Comparison of ENCODE assay signal across 8 cellular contexts in genomic region chr7:87148332-87148955, GRCh38. TPM values are rescaled to one million over a fixed set of nuclear protein-coding genes. Genes with fewer than 3 reads are reported as not detected.
DNase-seq lines count a peak whose midpoint lies in the region; ATAC-seq and TF ChIP-seq lines count a peak whose summit lies in the region.

No MANE protein-coding gene starts in this region.

- intact Hi-C loops in body of pancreas (cut with DNase I) = no loop called here

- H3K4me1 Mint-ChIP-seq in nephron = no peaks in the 10 kb centered on the region
- H3K4me1 Mint-ChIP-seq in activated T-cell treated with anti-CD3 and anti-CD28 coated beads, Interleukin-2, amount 50 U/mL, for 72 hours (ENCODE audit: low read depth) = peaks cover 16% of the 10 kb centered on the region

- H3K36me3 ChIP-seq in body of pancreas (replicated peaks in 1 of 2; ENCODE audit: insufficient read depth in 1 of 2, low read depth in 2 of 2) = no peaks in the 10 kb centered on the region

- no peak overlapping the region for H3K4me3 Mint-ChIP-seq in nephron
- no peak overlapping the region for H3K4me3 Mint-ChIP-seq in activated T-cell treated with anti-CD3 and anti-CD28 coated beads, Interleukin-2, amount 50 U/mL, for 72 hours

- no peaks in the 10 kb centered on the region for H3K9me3 ChIP-seq in body of pancreas

- in situ Hi-C loops in G401 (cut with HindIII; ENCODE audit: low sequenced_read_pairs) = no loop called here

- whole genome bisulfite sequencing in body of pancreas, 2 donors = 11 to 20% methylated on average over 1 of the region's 1 CpG

- H3K27me3 ChIP-seq in body of pancreas = no peaks in the 10 kb centered on the region

- no peak overlapping the region for H3K4me3 ChIP-seq in body of pancreas

- no peaks in the 10 kb centered on the region for H3K27me3 Mint-ChIP-seq in nephron (ENCODE audit: low read depth)
- H3K27me3 Mint-ChIP-seq in activated T-cell treated with anti-CD3 and anti-CD28 coated beads, Interleukin-2, amount 50 U/mL, for 72 hours (ENCODE audit: low read depth) = peaks cover 8% of the 10 kb centered on the region

- no peak overlapping the region for H3K27ac ChIP-seq in body of pancreas

- no peak for TF ChIP-seq POLR2A in body of pancreas (IDR thresholded peaks at IDR 0.05)

- TF ChIP-seq CTCF in LNCAP (IDR thresholded peaks at IDR 0.05) (peak; percentile 86), body of pancreas (IDR thresholded peaks at IDR 0.05) (peak; percentile 10 to 59 (median 39)), nephron (IDR thresholded peaks at IDR 0.05; ENCODE audit: unreplicated experiment in 3 of 3) (peak; percentile 45 to 63 (median 45))

- H3K9me3 Mint-ChIP-seq in nephron = no peaks in the 10 kb centered on the region
- H3K9me3 Mint-ChIP-seq in activated T-cell treated with anti-CD3 and anti-CD28 coated beads, Interleukin-2, amount 50 U/mL, for 72 hours = no peaks in the 10 kb centered on the region

- ATAC-seq in body of pancreas (no peak), GM21528 (IDR thresholded peaks at IDR 0.05; ENCODE audit: low FRiP score, unreplicated experiment) (no peak), GM19467 (IDR thresholded peaks at IDR 0.05; ENCODE audit: unreplicated experiment) (no peak)
- no peak for ATAC-seq in activated T-cell treated with anti-CD3 and anti-CD28 coated beads, Interleukin-2, amount 50 U/mL, for 72 hours (replicated peaks in 1 of 2)

- H3K4me1 ChIP-seq in body of pancreas = peaks cover 9% of the 10 kb centered on the region

- no peak overlapping the region for H3K27ac Mint-ChIP-seq in nephron
- H3K27ac Mint-ChIP-seq in activated T-cell treated with anti-CD3 and anti-CD28 coated beads, Interleukin-2, amount 50 U/mL, for 72 hours = no peak overlapping the region

- no peaks in the 10 kb centered on the region for H3K36me3 Mint-ChIP-seq in nephron (ENCODE audit: low read depth)
- H3K36me3 Mint-ChIP-seq in activated T-cell treated with anti-CD3 and anti-CD28 coated beads, Interleukin-2, amount 50 U/mL, for 72 hours (ENCODE audit: insufficient read depth in 2 of 2) = peaks cover 7 to 9% of the 10 kb centered on the region in 2 donors

- peak; percentile 58 for DNase-seq in G401 (ENCODE audit: low spot score)
- no peak for DNase-seq in body of pancreas
- DNase-seq in activated T-cell treated with anti-CD3 and anti-CD28 coated beads, Interleukin-2, amount 50 U/mL, for 72 hours = no peak
- DNase-seq in stimulated activated CD4-positive, alpha-beta T cell treated with anti-CD3 and anti-CD28 coated beads, Interleukin-4, amount 100 ng/mL, for 1 hour = no peak

RNA-seq across cellular contexts. Expression of gene DMTF1, which starts 3.8 kb away (rescaled TPM):
- total RNA-seq in G401 (2014; rRNA removed; shearing (Covaris generic)) = 39.3 and 44.7 TPM in 2 replicates
- 100 to 1,000 TPM in 1 of 2 donors, 10 to 100 TPM in 1; 75.5 to 122 TPM for total RNA-seq in body of pancreas
- 100 to 1,000 TPM in 1 of 2 donors, 10 to 100 TPM in 1; 90.0 to 103 TPM for total RNA-seq in activated T-cell treated with anti-CD3 and anti-CD28 coated beads, Interleukin-2, amount 50 U/mL, for 72 hours
